1 cellular context compared by ENCODE assay signal in the genomic region with DNA sequence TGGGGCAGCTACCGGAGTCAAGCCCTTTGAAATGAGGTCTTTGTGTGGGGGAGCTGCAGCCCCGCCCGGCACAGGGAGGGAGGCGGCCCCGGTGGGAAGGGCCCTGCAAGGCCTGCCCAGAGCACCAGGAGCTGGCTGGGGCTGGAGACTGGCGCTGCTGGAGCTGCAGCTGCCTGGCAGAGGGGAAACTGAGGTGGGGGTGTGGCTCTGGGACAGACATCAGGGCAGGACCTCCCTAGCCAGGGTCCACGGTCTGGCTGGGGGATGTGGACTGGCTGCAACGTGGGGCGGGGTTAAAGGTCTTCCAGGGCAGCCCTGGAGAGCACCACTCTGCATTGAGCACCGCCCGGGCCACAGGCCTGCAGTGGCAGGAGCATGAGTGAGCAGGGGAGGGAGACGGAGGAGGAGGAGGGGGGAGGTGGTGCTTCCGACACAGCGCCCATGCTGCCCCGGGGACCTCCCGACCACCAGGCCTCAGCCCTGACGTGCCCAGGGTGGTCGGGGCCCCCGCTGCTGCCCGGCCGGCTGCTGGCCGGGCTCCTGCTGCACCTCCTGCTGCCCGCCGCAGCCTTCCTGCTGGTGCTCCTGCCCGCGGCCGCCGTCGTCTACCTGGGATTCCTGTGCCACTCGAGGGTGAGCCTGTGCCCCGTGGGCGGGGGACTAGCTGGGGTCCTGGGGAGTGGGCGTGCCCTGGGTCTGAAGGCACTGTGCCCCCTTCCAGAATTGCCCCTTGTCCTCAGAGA.
TF ChIP-seq lines count a peak whose summit lies in the region.

No MANE protein-coding gene starts in this region.

TF ChIP-seq in K562, 482 proteins besides CTCF, POLR2A, EP300 and RAD21:
- TF ChIP-seq NR2C1 (IDR thresholded peaks at IDR 0.05) (peak; percentile 31; the same call in 1 of the 2 replicates), NR2C1 (tag; IDR thresholded peaks at IDR 0.05) (peak; percentile 36; the same call in 1 of the 2 replicates), ZNF431 (CRISPR knock-in tag; IDR thresholded peaks at IDR 0.05) (no peak)
